In genomic region chr2:139669675-139670074, GRCh38 we compare ENCODE assay signal across 26 cellular contexts.
"Had no signal": no experiment of that assay in that cellular context is flagged by ENCODE, and none has a peak within 500 bp of the region (broad histone marks: within the 10 kb centered on the region; RNA-seq: fewer than 3 reads in every experiment).

No MANE protein-coding gene starts in this region.

- H3K27me3 ChIP-seq: stomach, suprapubic skin, testis, thyroid gland, tibial artery, tibial nerve, transverse colon, upper lobe of left lung, upper lobe of right lung, uterus, vagina had no signal

- H3K36me3 ChIP-seq: stomach, suprapubic skin, thoracic aorta, thyroid gland, tibial artery, tibial nerve, transverse colon, upper lobe of left lung, upper lobe of right lung, uterus, vagina had no signal

- DNase-seq: stimulated activated CD4-positive, alpha-beta T cell treated with anti-CD3 and anti-CD28 coated beads, Interleukin-2, amount 100 ng/mL, for 48 hours; stimulated activated CD4-positive, alpha-beta T cell treated with anti-CD3 and anti-CD28 coated beads, Interleukin-4, amount 100 ng/mL, for 1 hour; stimulated activated CD4-positive, alpha-beta T cell treated with anti-CD3 and anti-CD28 coated beads, Interleukin-4, amount 100 ng/mL, for 24 hours; stimulated activated CD4-positive, alpha-beta T cell treated with anti-CD3 and anti-CD28 coated beads, Interleukin-4, amount 100 ng/mL, for 4 hours; stimulated activated CD8-positive, alpha-beta memory T cell treated with anti-CD3 and anti-CD28 coated beads, Interleukin-4, amount 100 ng/mL, for 48 hours; stimulated activated naive B cell treated with anti-CD40 and anti-IgM and Interleukin-4, amounts not matched to agents 10 μg/mL and 1 μg/mL and 100 μg/mL, for 72 hours; stimulated activated naive CD4-positive, alpha-beta T cell; stimulated activated naive CD4-positive, alpha-beta T cell treated with Interleukin-2 at 50 U/mL for 16 hours; stimulated activated naive CD8-positive, alpha-beta T cell treated with anti-CD3 and anti-CD28 coated beads, Interleukin-15, amount 100 ng/mL, for 72 hours; stimulated activated naive CD8-positive, alpha-beta T cell treated with anti-CD3 and anti-CD28 coated beads, Interleukin-15, Interleukin-2, amounts not matched to agents 100 U/mL and 50 U/mL, for 24 hours; stomach; substantia nigra; testis; thyroid gland; tibial artery; transverse colon; trophoblast cell; upper lobe of left lung; upper lobe of right lung; uterus had no signal

- H3K4me3 ChIP-seq: stomach, suprapubic skin, testis, thoracic aorta, thyroid gland, tibial artery, tibial nerve, transverse colon, upper lobe of left lung, upper lobe of right lung, uterus, vagina had no signal

- H3K9me3 ChIP-seq: stomach, suprapubic skin, testis, thoracic aorta, thyroid gland, tibial artery, tibial nerve, transverse colon, upper lobe of left lung, upper lobe of right lung, uterus, vagina had no signal

- ATAC-seq: stimulated activated effector memory CD8-positive, alpha-beta T cell treated with anti-CD3 and anti-CD28 coated beads, Interleukin-12 subunit alpha, Interleukin-12 subunit beta, amount 100 ng/mL, for 72 hours; stimulated activated naive B cell treated with anti-CD40 and anti-IgM and Interleukin-4, amounts not matched to agents 10 μg/mL and 1 μg/mL and 100 μg/mL, for 72 hours; stimulated activated naive CD8-positive, alpha-beta T cell treated with anti-CD3 and anti-CD28 coated beads, Interleukin-15, amount 100 ng/mL, for 72 hours; stimulated activated naive CD8-positive, alpha-beta T cell treated with anti-CD3 and anti-CD28 coated beads, Interleukin-15, Interleukin-2, amounts not matched to agents 100 U/mL and 50 U/mL, for 24 hours; upper lobe of right lung had no signal

- FAIRE-seq: urothelium cell line had no signal

- H3K27ac ChIP-seq: stomach, suprapubic skin, testis, thoracic aorta, thyroid gland, tibial artery, tibial nerve, transverse colon, upper lobe of left lung, upper lobe of right lung, uterus, vagina had no signal

- H3K4me1 ChIP-seq: stomach, suprapubic skin, testis, thyroid gland, tibial artery, tibial nerve, upper lobe of left lung, upper lobe of right lung, uterus, vagina had no signal
